In the genomic region with DNA sequence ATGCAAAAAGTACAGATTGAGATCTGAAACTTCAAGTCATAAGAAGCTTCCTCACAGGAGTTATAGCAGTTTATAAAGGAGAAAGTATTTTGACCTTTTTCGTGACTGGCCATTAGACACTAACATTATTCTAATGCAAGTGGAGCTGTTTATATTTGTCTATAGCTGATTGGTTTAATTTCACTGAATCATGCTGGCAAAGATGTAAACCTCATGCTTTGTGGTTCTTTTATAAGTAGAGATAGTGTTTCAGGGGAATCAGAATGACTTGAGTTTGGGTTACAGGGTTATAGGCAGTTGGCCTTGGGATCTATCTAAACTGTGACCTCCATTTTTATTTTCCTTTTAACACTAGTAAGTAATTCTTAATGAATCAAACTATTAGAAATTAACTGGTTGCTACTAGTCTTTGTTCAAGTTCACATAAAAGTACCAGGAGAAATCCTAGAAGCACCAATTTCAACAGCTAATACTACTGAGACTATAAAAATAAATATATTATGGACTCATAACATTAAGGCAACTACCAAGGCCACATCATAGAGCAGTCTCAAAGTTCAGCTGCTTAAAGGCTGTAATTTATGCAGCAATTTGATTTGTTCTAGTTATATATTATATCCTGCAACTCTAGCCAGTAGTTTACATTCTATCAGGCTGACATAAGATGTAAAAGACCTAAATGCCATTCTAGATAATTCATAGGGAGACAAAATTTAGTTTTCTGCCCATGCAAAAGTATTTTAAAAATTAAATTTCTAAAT, we compare ENCODE assay signal across 20 cellular contexts.
DNase-seq lines count a peak whose midpoint lies in the region; ATAC-seq, FAIRE-seq and TF ChIP-seq lines count a peak whose summit lies in the region.
"Had no signal": no experiment of that assay in that cellular context is flagged by ENCODE, and none has a peak within 500 bp of the region (broad histone marks: within the 10 kb centered on the region; RNA-seq: fewer than 3 reads in every experiment).

No MANE protein-coding gene starts in this region.

- no peak overlapping the region for H3K9ac ChIP-seq in keratinocyte (ENCODE audit: control insufficient read depth, extremely low read depth, insufficient read depth, low read length)
- no peak overlapping the region for H3K9ac ChIP-seq in neuronal stem cell (ENCODE audit: low read depth, low read length, poor library complexity)
- H3K9ac ChIP-seq: BLaER1 treated with 17β-estradiol and CSF1 and Interleukin-3, amounts not matched to agents 10 nM and 100 nM had no signal

- no peak overlapping the region for H2BK12ac ChIP-seq in neuronal stem cell (ENCODE audit: low read length)

- dilution Hi-C loops in keratinocyte (cut with MboI; ENCODE audit: extremely low pct_ligation_motif_present, low sequenced_read_pairs) = no loop called here

- H3K36me3 ChIP-seq in HEK293 (ENCODE audit: control insufficient read depth in 2 of 2, insufficient read depth in 1 of 2, low read length in 2 of 2) (no peaks in the 10 kb centered on the region), keratinocyte (ENCODE audit: control insufficient read depth in 2 of 2, extremely low read depth in 1 of 2, insufficient read depth in 2 of 2, low read length in 2 of 2) (no peaks in the 10 kb centered on the region), neuronal stem cell (replicated peaks in 1 of 2; ENCODE audit: control insufficient read depth in 2 of 2, insufficient read depth in 2 of 2, low read length in 2 of 2) (peaks cover 0 to 2% of the 10 kb centered on the region in 2 donors)
- H3K36me3 ChIP-seq: BLaER1 treated with 17β-estradiol and CSF1 and Interleukin-3, amounts not matched to agents 10 nM and 100 nM; gastrocnemius medialis; Peyer's patch; upper lobe of left lung had no signal

- CTCF ChIA-PET in HEK293 (lab: Yijun Ruan, JAX) = interaction anchor here (0.6 to 5.1 kb wide), 14 partner anchors 8 to 1476 kb away, joined by 3 to 56 read pairs (median 6); no protein-coding TSS in a partner anchor

- H3K27me3 ChIP-seq in keratinocyte (ENCODE audit: control insufficient read depth, extremely low read depth, insufficient read depth, low read length) (no peaks in the 10 kb centered on the region), neuronal stem cell (ENCODE audit: control insufficient read depth in 3 of 3, insufficient read depth in 3 of 3, low read depth in 1 of 3, low read length in 3 of 3) (no peaks in the 10 kb centered on the region)
- H3K27me3 ChIP-seq: BLaER1 treated with 17β-estradiol and CSF1 and Interleukin-3, amounts not matched to agents 10 nM and 100 nM; gastrocnemius medialis; Peyer's patch; upper lobe of left lung had no signal

- H3K4me1 ChIP-seq in HEK293 (ENCODE audit: control insufficient read depth, insufficient read depth, low read length) = peaks cover 20% of the 10 kb centered on the region
- H3K4me1 ChIP-seq in keratinocyte (ENCODE audit: control insufficient read depth, extremely low read depth, insufficient read depth, low read length) = peaks cover 14% of the 10 kb centered on the region
- H3K4me1 ChIP-seq in neuronal stem cell (ENCODE audit: control insufficient read depth in 2 of 2, insufficient read depth in 1 of 2, low read depth in 1 of 2, low read length in 2 of 2) = no peaks in the 10 kb centered on the region
- H3K4me1 ChIP-seq: BLaER1 treated with 17β-estradiol and CSF1 and Interleukin-3, amounts not matched to agents 10 nM and 100 nM; upper lobe of left lung had no signal

- H2BK120ac ChIP-seq in neuronal stem cell (ENCODE audit: low read depth, low read length) = no peak overlapping the region

- H3K4me2 ChIP-seq in keratinocyte (ENCODE audit: control insufficient read depth, extremely low read depth, insufficient read depth, low read depth, low read length) = no peak overlapping the region
- H3K4me2 ChIP-seq in neuronal stem cell (ENCODE audit: insufficient read depth, low read length, poor library complexity, severe bottlenecking) = no peak overlapping the region
- H3K4me2 ChIP-seq: BLaER1 treated with 17β-estradiol and CSF1 and Interleukin-3, amounts not matched to agents 10 nM and 100 nM; GM23338 had no signal

- H2BK15ac ChIP-seq in neuronal stem cell (ENCODE audit: low read length) = no peak overlapping the region

- H3K9me1 ChIP-seq in keratinocyte (ENCODE audit: control insufficient read depth, extremely low read depth, insufficient read depth, low read length) = no peaks in the 10 kb centered on the region

- H3K27ac ChIP-seq in HEK293 (ENCODE audit: extremely low read depth, low read depth, low read length) = no peak overlapping the region
- H3K27ac ChIP-seq in keratinocyte (ENCODE audit: control insufficient read depth, insufficient read depth, low read length) = no peak overlapping the region
- no peak overlapping the region for H3K27ac ChIP-seq in neuronal stem cell (replicated peaks; ENCODE audit: low read length)
- H3K27ac ChIP-seq: BLaER1 treated with 17β-estradiol and CSF1 and Interleukin-3, amounts not matched to agents 10 nM and 100 nM; Peyer's patch; psoas muscle; upper lobe of left lung had no signal

- no peak overlapping the region for H3K14ac ChIP-seq in neuronal stem cell (ENCODE audit: low read length)

- H2AFZ ChIP-seq in keratinocyte (ENCODE audit: control insufficient read depth, low read length) (no peak overlapping the region), neuronal stem cell (ENCODE audit: low read length) (no peak overlapping the region)
- H2AFZ ChIP-seq: GM23338 had no signal

- no peak overlapping the region for H3K23ac ChIP-seq in neuronal stem cell (ENCODE audit: low read depth, low read length, poor library complexity)

- no peak overlapping the region for H4K91ac ChIP-seq in neuronal stem cell (ENCODE audit: low read depth, low read length, poor library complexity)

- no CpG with 5 or more reads among the region's 1 CpG for WGBS in neuronal stem cell (ENCODE audit: extremely low coverage in 2 of 2, insufficient read length in 2 of 2, insufficient replicate concordance in 1 of 2), 2 donors

- POLR2A ChIA-PET in HEK293 (lab: Yijun Ruan, JAX) = interaction anchor here (1.3 kb wide), 1 partner anchor 94 kb away, joined by 3 read pairs; a partner anchor contains a TSS

- ATAC-seq in GM21423 (IDR thresholded peaks at IDR 0.05; ENCODE audit: unreplicated experiment) = no peak
- ATAC-seq: GM23338, T-helper 17 cell had no signal

- no peak overlapping the region for H3K4me3 ChIP-seq in HEK293 (ENCODE audit: low read depth, low read length)
- H3K4me3 ChIP-seq in keratinocyte (ENCODE audit: control insufficient read depth in 2 of 3, extremely low read depth in 1 of 3, insufficient read depth in 2 of 3, low read depth in 1 of 3, low read length in 3 of 3) = no peak overlapping the region
- H3K4me3 ChIP-seq in neuronal stem cell (ENCODE audit: low read length in 2 of 2) = no peak overlapping the region
- H3K4me3 ChIP-seq: BLaER1 treated with 17β-estradiol and CSF1 and Interleukin-3, amounts not matched to agents 10 nM and 100 nM; gastrocnemius medialis; GM23338; Peyer's patch; psoas muscle; upper lobe of left lung had no signal

- no peaks in the 10 kb centered on the region for H3K79me1 ChIP-seq in neuronal stem cell (ENCODE audit: low read depth, low read length)

- H4K8ac ChIP-seq in neuronal stem cell (ENCODE audit: low read depth, low read length) = no peak overlapping the region

- DNase-seq in AG09319 (ENCODE audit: extremely low read depth, low read depth) (peak; percentile 41), amniotic epithelial cell (ENCODE audit: low read depth) (peak; percentile 27), keratinocyte (ENCODE audit: low read depth, low spot score) (no peak), neuronal stem cell (ENCODE audit: low spot score) (no peak), NK-92 (lab: John Stamatoyannopoulos, UW; ENCODE audit: unreplicated experiment) (no peak)
- DNase-seq in stimulated activated CD4-positive, alpha-beta T cell treated with anti-CD3 and anti-CD28 coated beads, Interleukin-2, amount 100 ng/mL, for 24 hours = no peak
- DNase-seq: activated CD4-positive, alpha-beta T cell treated with anti-CD3 and anti-CD28 coated beads, Interleukin-2, amount 50 U/mL, for 48 hours; anterior cingulate cortex; gastrocnemius medialis; immature natural killer cell; NCI-H345; Peyer's patch; psoas muscle; stimulated activated CD4-positive, alpha-beta T cell treated with anti-CD3 and anti-CD28 coated beads, Interleukin-1b, Interleukin-23, amount 100 ng/mL, for 48 hours; T-helper 17 cell; upper lobe of left lung had no signal

- no peaks in the 10 kb centered on the region for H3K79me2 ChIP-seq in keratinocyte (ENCODE audit: control insufficient read depth, insufficient read depth, low read length)

- FAIRE-seq in keratinocyte (lab: Jason Lieb, UNC) = peak; percentile 29

- no peak overlapping the region for H2AK5ac ChIP-seq in neuronal stem cell (ENCODE audit: low read depth, low read length)

- H3K4ac ChIP-seq in neuronal stem cell (ENCODE audit: low read length) = no peak overlapping the region

- H3K18ac ChIP-seq in neuronal stem cell (ENCODE audit: low read length) = no peak overlapping the region

- H2BK5ac ChIP-seq in neuronal stem cell (ENCODE audit: low read length) = no peak overlapping the region

- H3K9me3 ChIP-seq in HEK293 (ENCODE audit: control insufficient read depth, insufficient read depth, low read depth, low read length) (no peaks in the 10 kb centered on the region), keratinocyte (ENCODE audit: control insufficient read depth, low read depth, low read length) (no peaks in the 10 kb centered on the region), neuronal stem cell (replicated peaks in 1 of 2; ENCODE audit: control insufficient read depth in 2 of 2, insufficient read depth in 1 of 2, low read depth in 1 of 2, low read length in 2 of 2) (no peaks in the 10 kb centered on the region)
- H3K9me3 ChIP-seq: BLaER1 treated with 17β-estradiol and CSF1 and Interleukin-3, amounts not matched to agents 10 nM and 100 nM; gastrocnemius medialis; Peyer's patch; psoas muscle; upper lobe of left lung had no signal

- H4K20me1 ChIP-seq in keratinocyte (ENCODE audit: control insufficient read depth, extremely low read depth, insufficient read depth, low read length) = no peaks in the 10 kb centered on the region
- H4K20me1 ChIP-seq: BLaER1 treated with 17β-estradiol and CSF1 and Interleukin-3, amounts not matched to agents 10 nM and 100 nM had no signal

- TF ChIP-seq CTCF in AG09319 (IDR thresholded peaks at IDR 0.05; ENCODE audit: low read depth, low read length) = no peak
- no peak for TF ChIP-seq CTCF in HEK293 (tag by site-specific recombination; IDR thresholded peaks at IDR 0.05)
- TF ChIP-seq CTCF in keratinocyte (optimal IDR thresholded peaks at IDR 0.05 in 1 of 3, IDR thresholded peaks at IDR 0.05 in 1 of 3, conservative IDR thresholded peaks at IDR 0.05 in 1 of 3; ENCODE audit: extremely low read depth in 1 of 3, insufficient read depth in 2 of 3, low read length in 3 of 3) = no peak

TF ChIP-seq in HEK293, 187 proteins besides CTCF, POLR2A, EP300 and RAD21 (continues in another document):
- 0 out of 2 replicates have a peak, but pooled peaks have one; percentile 15 for TF ChIP-seq OSR2 (tag by site-specific recombination; IDR thresholded peaks at IDR 0.05)

Comparison
In these comparisons a context has a peak if more than half of its experiments do, and no peak if none do; other contexts are left out.
1. DNase-seq: peak in AG09319 (single experiment) and amniotic epithelial cell (single experiment); none in keratinocyte (single experiment), neuronal stem cell (single experiment), NK-92 (single experiment) and stimulated activated CD4-positive, alpha-beta T cell treated with anti-CD3 and anti-CD28 coated beads, Interleukin-2, amount 100 ng/mL, for 24 hours (0 of 2).